In genomic region chr20:38601216-38602184, GRCh38 we compare ENCODE assay signal across 1 cellular context.
TF ChIP-seq lines count a peak whose summit lies in the region.

Gene ARHGAP40 (plus strand): TSS chr20:38601809.

TF ChIP-seq in HepG2, 621 proteins besides CTCF, POLR2A, EP300 and RAD21 (continued from another document and continues in another):
- TF ChIP-seq ZKSCAN5 (CRISPR knock-in tag; IDR thresholded peaks at IDR 0.05) (no peak), ZNF672 (CRISPR knock-in tag; IDR thresholded peaks at IDR 0.05) (no peak), ZNF646 (CRISPR knock-in tag; IDR thresholded peaks at IDR 0.05) (no peak), HNRNPLL (IDR thresholded peaks at IDR 0.05; ENCODE audit: low read depth, low read length, poor library complexity, severe bottlenecking) (peak; percentile 35), ADNP (CRISPR knock-in tag; IDR thresholded peaks at IDR 0.05) (peak; percentile 33; the same call in 1 of the 2 replicates), THAP11 (CRISPR knock-in tag; IDR thresholded peaks at IDR 0.05) (no peak), LCORL (IDR thresholded peaks at IDR 0.05) (no peak), LCORL (CRISPR knock-in tag; IDR thresholded peaks at IDR 0.05) (no peak), SP4 (CRISPR knock-in tag; IDR thresholded peaks at IDR 0.05) (no peak), HNRNPK (IDR thresholded peaks at IDR 0.05; ENCODE audit: low read depth, low read length, poor library complexity, severe bottlenecking) (no peak), ZSCAN30 (CRISPR knock-in tag; IDR thresholded peaks at IDR 0.05) (no peak), ZNF329 (CRISPR knock-in tag; IDR thresholded peaks at IDR 0.05; ENCODE audit: low read depth) (no peak), ZNF83 (CRISPR knock-in tag; IDR thresholded peaks at IDR 0.05; ENCODE audit: borderline replicate concordance) (0 out of 2 replicates have a peak, but pooled peaks have one; percentile 70), NFE2 (CRISPR knock-in tag; IDR thresholded peaks at IDR 0.05) (no peak), HOXA9 (CRISPR knock-in tag; IDR thresholded peaks at IDR 0.05; ENCODE audit: borderline replicate concordance) (peak; percentile 64), GABPB1 (CRISPR knock-in tag; IDR thresholded peaks at IDR 0.05) (peak; percentile 68; the same call in 1 of the 2 replicates), RBAK (CRISPR knock-in tag; IDR thresholded peaks at IDR 0.05) (no peak), MXD1 (CRISPR knock-in tag; IDR thresholded peaks at IDR 0.05) (peak; percentile 70; the same call in 1 of the 2 replicates), HOXA3 (CRISPR knock-in tag; IDR thresholded peaks at IDR 0.05) (no peak; the same call in 1 of the 2 replicates), USF2 (IDR thresholded peaks at IDR 0.05; ENCODE audit: low read depth, low read length) (no peak), USF2 (CRISPR knock-in tag; IDR thresholded peaks at IDR 0.05; ENCODE audit: borderline replicate concordance) (no peak), RBM22 (optimal IDR thresholded peaks at IDR 0.05; ENCODE audit: low read length) (no peak), MYC (CRISPR knock-in tag; IDR thresholded peaks at IDR 0.05; ENCODE audit: borderline replicate concordance) (no peak; the same call in 1 of the 2 replicates), DBP (CRISPR knock-in tag; IDR thresholded peaks at IDR 0.05; ENCODE audit: not compliant biosample characterization) (no peak), NFATC3 (CRISPR knock-in tag; IDR thresholded peaks at IDR 0.05) (no peak), HNRNPH1 (optimal IDR thresholded peaks at IDR 0.05; ENCODE audit: low read depth, low read length) (no peak), DR1 (CRISPR knock-in tag; IDR thresholded peaks at IDR 0.05) (no peak), RARG (CRISPR knock-in tag; IDR thresholded peaks at IDR 0.05; ENCODE audit: low read depth) (no peak), PATZ1 (CRISPR knock-in tag; IDR thresholded peaks at IDR 0.05) (peak; percentile 75), ZNF562 (CRISPR knock-in tag; IDR thresholded peaks at IDR 0.05; ENCODE audit: borderline replicate concordance) (no peak), IKZF5 (CRISPR knock-in tag; IDR thresholded peaks at IDR 0.05) (no peak), GTF3A (CRISPR knock-in tag; conservative IDR thresholded peaks at IDR 0.05) (no peak), AHR (CRISPR knock-in tag; IDR thresholded peaks at IDR 0.05) (peak; percentile 69; the same call in 1 of the 2 replicates), MIER2 (CRISPR knock-in tag; IDR thresholded peaks at IDR 0.05) (no peak), SMYD3 (CRISPR knock-in tag; IDR thresholded peaks at IDR 0.05) (no peak), SP1 (IDR thresholded peaks at IDR 0.05) (no peak), SP1 (CRISPR knock-in tag; IDR thresholded peaks at IDR 0.05) (peak; percentile 35; the same call in 1 of the 2 replicates), ZNF724P (CRISPR knock-in tag; IDR thresholded peaks at IDR 0.05; ENCODE audit: borderline replicate concordance) (0 out of 2 replicates have a peak, but pooled peaks have one; percentile 17), TEAD2 (CRISPR knock-in tag; IDR thresholded peaks at IDR 0.05) (0 out of 2 replicates have a peak, but pooled peaks have one; percentile 69), HHEX (CRISPR knock-in tag; IDR thresholded peaks at IDR 0.05) (no peak), ZNF501 (CRISPR knock-in tag; IDR thresholded peaks at IDR 0.05) (peak; percentile 44; the same call in 1 of the 2 replicates), ZFYVE20 (CRISPR knock-in tag; IDR thresholded peaks at IDR 0.05; ENCODE audit: borderline replicate concordance, low read depth) (no peak), KAT8 (CRISPR knock-in tag; IDR thresholded peaks at IDR 0.05) (no peak), KDM4B (CRISPR knock-in tag; IDR thresholded peaks at IDR 0.05) (no peak), NFE2L2 (IDR thresholded peaks at IDR 0.05; ENCODE audit: low read length) (no peak), ZNF558 (CRISPR knock-in tag; IDR thresholded peaks at IDR 0.05; ENCODE audit: borderline replicate concordance) (no peak), RFX5 (IDR thresholded peaks at IDR 0.05; ENCODE audit: low read depth, low read length) (no peak), ZNF564 (CRISPR knock-in tag; IDR thresholded peaks at IDR 0.05) (peak; percentile 65; the same call in 1 of the 2 replicates), ZNF674 (CRISPR knock-in tag; IDR thresholded peaks at IDR 0.05; ENCODE audit: low read depth) (no peak), ZNF839 (CRISPR knock-in tag; IDR thresholded peaks at IDR 0.05; ENCODE audit: borderline replicate concordance) (no peak), NFYC (CRISPR knock-in tag; IDR thresholded peaks at IDR 0.05) (no peak), ZNF101 (CRISPR knock-in tag; IDR thresholded peaks at IDR 0.05; ENCODE audit: borderline replicate concordance, low read depth) (no peak), TCF7L2 (IDR thresholded peaks at IDR 0.05; ENCODE audit: low read depth, low read length) (no peak), NR3C1 (CRISPR knock-in tag; IDR thresholded peaks at IDR 0.05) (no peak)
- TF ChIP-seq, protein P1, sequence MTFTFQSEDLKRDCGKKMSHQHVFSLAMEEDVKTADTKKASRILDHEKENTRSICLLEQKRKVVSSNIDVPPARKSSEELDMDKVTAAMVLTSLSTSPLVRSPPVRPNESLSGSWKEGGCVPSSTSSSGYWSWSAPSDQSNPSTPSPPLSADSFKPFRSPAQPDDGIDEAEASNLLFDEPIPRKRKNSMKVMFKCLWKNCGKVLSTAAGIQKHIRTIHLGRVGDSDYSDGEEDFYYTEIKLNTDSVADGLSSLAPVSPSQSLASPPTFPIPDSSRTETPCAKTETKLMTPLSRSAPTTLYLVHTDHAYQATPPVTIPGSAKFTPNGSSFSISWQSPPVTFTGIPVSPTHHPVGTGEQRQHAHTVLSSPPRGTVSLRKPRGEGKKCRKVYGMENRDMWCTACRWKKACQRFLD (CRISPR knock-in tag; IDR thresholded peaks at IDR 0.05; ENCODE audit: borderline replicate concordance): no peak
- TF ChIP-seq, protein P2, sequence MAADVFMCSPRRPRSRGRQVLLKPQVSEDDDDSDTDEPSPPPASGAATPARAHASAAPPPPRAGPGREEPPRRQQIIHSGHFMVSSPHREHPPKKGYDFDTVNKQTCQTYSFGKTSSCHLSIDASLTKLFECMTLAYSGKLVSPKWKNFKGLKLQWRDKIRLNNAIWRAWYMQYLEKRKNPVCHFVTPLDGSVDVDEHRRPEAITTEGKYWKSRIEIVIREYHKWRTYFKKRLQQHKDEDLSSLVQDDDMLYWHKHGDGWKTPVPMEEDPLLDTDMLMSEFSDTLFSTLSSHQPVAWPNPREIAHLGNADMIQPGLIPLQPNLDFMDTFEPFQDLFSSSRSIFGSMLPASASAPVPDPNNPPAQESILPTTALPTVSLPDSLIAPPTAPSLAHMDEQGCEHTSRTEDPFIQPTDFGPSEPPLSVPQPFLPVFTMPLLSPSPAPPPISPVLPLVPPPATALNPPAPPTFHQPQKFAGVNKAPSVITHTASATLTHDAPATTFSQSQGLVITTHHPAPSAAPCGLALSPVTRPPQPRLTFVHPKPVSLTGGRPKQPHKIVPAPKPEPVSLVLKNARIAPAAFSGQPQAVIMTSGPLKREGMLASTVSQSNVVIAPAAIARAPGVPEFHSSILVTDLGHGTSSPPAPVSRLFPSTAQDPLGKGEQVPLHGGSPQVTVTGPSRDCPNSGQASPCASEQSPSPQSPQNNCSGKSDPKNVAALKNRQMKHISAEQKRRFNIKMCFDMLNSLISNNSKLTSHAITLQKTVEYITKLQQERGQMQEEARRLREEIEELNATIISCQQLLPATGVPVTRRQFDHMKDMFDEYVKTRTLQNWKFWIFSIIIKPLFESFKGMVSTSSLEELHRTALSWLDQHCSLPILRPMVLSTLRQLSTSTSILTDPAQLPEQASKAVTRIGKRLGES (CRISPR knock-in tag; IDR thresholded peaks at IDR 0.05; ENCODE audit: borderline replicate concordance): no peak
